12 cellular contexts compared by ENCODE assay signal in genomic region chr6:81865712-81866111, GRCh38.
A peak's percentile ranks its signal among the peaks of the same experiment; 100 is the strongest.
DNase-seq lines count a peak whose midpoint lies in the region; FAIRE-seq and TF ChIP-seq lines count a peak whose summit lies in the region.
"Had no signal": no experiment of that assay in that cellular context is flagged by ENCODE, and none has a peak within 500 bp of the region (broad histone marks: within the 10 kb centered on the region; RNA-seq: fewer than 3 reads in every experiment).

No MANE protein-coding gene starts in this region.

- intact Hi-C loops in dendritic cell treated with granulocyte-macrophage colony-stimulating factor and Interleukin-4, amounts not matched to agents 40 ng/mL and 50 ng/mL, for 4 days (cut with micrococcal nuclease) = no loop called here
- intact Hi-C loops in ascending aorta (cut with DNase I) (no loop called here), kidney (cut with DNase I) (no loop called here)

- no peak overlapping the region for H3K14ac ChIP-seq in mesenchymal stem cell (ENCODE audit: low read length in 2 of 2)

- peak overlapping the region; percentile 54 for H2BK120ac ChIP-seq in mesenchymal stem cell (ENCODE audit: low read depth, low read length)

- H3K4me3 ChIP-seq in mesenchymal stem cell (ENCODE audit: insufficient read depth in 1 of 2, low read depth in 1 of 2, low read length in 2 of 2) (no peak overlapping the region), Karpas-422 (ENCODE audit: low read length) (no peak overlapping the region), ascending aorta (no peak overlapping the region), kidney (ENCODE audit: low read length in 2 of 2) (no peak overlapping the region)
- H3K4me3 ChIP-seq: right lobe of liver had no signal

- peak overlapping the region; percentile 44 to 73 for H3K18ac ChIP-seq in mesenchymal stem cell (ENCODE audit: low read depth in 1 of 2, low read length in 2 of 2)

- peak overlapping the region; percentile 90 for H4K8ac ChIP-seq in mesenchymal stem cell (ENCODE audit: low read length)

- H3K9ac ChIP-seq in mesenchymal stem cell (ENCODE audit: low read length) (peak overlapping the region; percentile 76), Karpas-422 (ENCODE audit: low read length) (no peak overlapping the region), kidney (ENCODE audit: low read length in 2 of 2) (no peak overlapping the region)

- peaks cover 3% of the 10 kb centered on the region for H3K4me1 ChIP-seq in mesenchymal stem cell (ENCODE audit: control insufficient read depth, insufficient read depth, low read depth, low read length)
- H3K4me1 ChIP-seq in Karpas-422 (ENCODE audit: low read length) = no peaks in the 10 kb centered on the region
- H3K4me1 ChIP-seq in ascending aorta = peaks cover 0 to 30% of the 10 kb centered on the region in 2 donors
- H3K4me1 ChIP-seq in kidney (ENCODE audit: control insufficient read depth in 1 of 2, insufficient read depth in 1 of 2, low read depth in 1 of 2, low read length in 2 of 2) = no peaks in the 10 kb centered on the region
- H3K4me1 ChIP-seq: right lobe of liver had no signal

- H2AFZ ChIP-seq in mesenchymal stem cell (ENCODE audit: low read depth, low read length) (no peak overlapping the region), Karpas-422 (ENCODE audit: low read length) (no peak overlapping the region)

- 0% methylated on average over 2 of the region's 3 CpGs for WGBS in mesenchymal stem cell

- H3K36me3 ChIP-seq in mesenchymal stem cell (ENCODE audit: control insufficient read depth in 1 of 2, insufficient read depth in 2 of 2, low read depth in 1 of 2, low read length in 2 of 2) (no peaks in the 10 kb centered on the region), Karpas-422 (ENCODE audit: insufficient read depth, low read length) (no peaks in the 10 kb centered on the region), ascending aorta (no peaks in the 10 kb centered on the region), kidney (ENCODE audit: control insufficient read depth in 1 of 2, insufficient read depth in 2 of 2, low read length in 2 of 2) (no peaks in the 10 kb centered on the region)
- H3K36me3 ChIP-seq: right lobe of liver had no signal

- H3K9me2 ChIP-seq in Karpas-422 (replicated peaks; ENCODE audit: insufficient read depth, low read length) = no peaks in the 10 kb centered on the region

- no peak overlapping the region for H3K4me3 Mint-ChIP-seq in dendritic cell treated with granulocyte-macrophage colony-stimulating factor and Interleukin-4, amounts not matched to agents 40 ng/mL and 50 ng/mL, for 4 days

- no peak overlapping the region for H2AK5ac ChIP-seq in mesenchymal stem cell (ENCODE audit: low read length, severe bottlenecking)

- H3K79me2 ChIP-seq in Karpas-422 (ENCODE audit: low read length) = no peaks in the 10 kb centered on the region

- no peak overlapping the region for H2BK15ac ChIP-seq in mesenchymal stem cell (ENCODE audit: low read depth, poor library complexity, severe bottlenecking)

- no peaks in the 10 kb centered on the region for H3K36me3 Mint-ChIP-seq in dendritic cell treated with granulocyte-macrophage colony-stimulating factor and Interleukin-4, amounts not matched to agents 40 ng/mL and 50 ng/mL, for 4 days (ENCODE audit: low read depth)

- no peaks in the 10 kb centered on the region for H3K4me1 Mint-ChIP-seq in dendritic cell treated with granulocyte-macrophage colony-stimulating factor and Interleukin-4, amounts not matched to agents 40 ng/mL and 50 ng/mL, for 4 days (ENCODE audit: low read depth)

- no peak for FAIRE-seq in kidney (lab: Jason Lieb, UNC)
- FAIRE-seq: D721Med had no signal

- no peaks in the 10 kb centered on the region for H4K20me1 ChIP-seq in Karpas-422 (ENCODE audit: insufficient read depth, low read depth, low read length)

- DNase-seq in Ammon's horn (ENCODE audit: low spot score) = peak; percentile 24
- DNase-seq in M059J (ENCODE audit: low read depth) = peak; percentile 89
- peak; percentile 88 for DNase-seq in mesenchymal stem cell
- DNase-seq in Karpas-422 = no peak
- no peak for DNase-seq in ascending aorta (ENCODE audit: low spot score in 2 of 2)
- DNase-seq in retina = no peak
- DNase-seq in kidney = no peak
- DNase-seq: activated gamma-delta T cell treated with Interleukin-2 at 50 U/mL for 16 hours, NCI-H1417 treated with DMSO at 0.1 percent for 48 hours, right lobe of liver had no signal

- H3K4ac ChIP-seq in mesenchymal stem cell (ENCODE audit: low read depth in 1 of 2, low read length in 2 of 2) = peak overlapping the region; percentile 58 to 75

- TF ChIP-seq CTCF in ascending aorta (IDR thresholded peaks at IDR 0.05) (no peak), kidney (IDR thresholded peaks at IDR 0.05; ENCODE audit: borderline replicate concordance, extremely low read depth, insufficient read depth) (no peak)

- no peaks in the 10 kb centered on the region for H3K79me1 ChIP-seq in mesenchymal stem cell (replicated peaks; ENCODE audit: low read length, poor library complexity, severe bottlenecking)

- H4K91ac ChIP-seq in mesenchymal stem cell (ENCODE audit: low read length) = peak overlapping the region; percentile 43

- H3K4me2 ChIP-seq in mesenchymal stem cell (ENCODE audit: low read length, poor library complexity, severe bottlenecking) (no peak overlapping the region), Karpas-422 (ENCODE audit: low read depth, low read length, poor library complexity, severe bottlenecking) (no peak overlapping the region)

- H2BK12ac ChIP-seq in mesenchymal stem cell (ENCODE audit: low read length in 2 of 2) = peak overlapping the region; percentile 61 to 90

- no peak overlapping the region for H3K23ac ChIP-seq in mesenchymal stem cell (ENCODE audit: low read length in 2 of 2)

- no peak overlapping the region for H3K27ac ChIP-seq in mesenchymal stem cell (ENCODE audit: low read length, poor library complexity, severe bottlenecking)
- no peak overlapping the region for H3K27ac ChIP-seq in Karpas-422 (ENCODE audit: low read length)
- H3K27ac ChIP-seq in ascending aorta = no peak overlapping the region
- H3K27ac ChIP-seq in kidney (ENCODE audit: low read depth in 2 of 2, low read length in 2 of 2) = no peak overlapping the region
- H3K27ac ChIP-seq: right lobe of liver had no signal

- no peak overlapping the region for H2BK5ac ChIP-seq in mesenchymal stem cell (ENCODE audit: low read depth, low read length, poor library complexity, severe bottlenecking)

- H3K27me3 Mint-ChIP-seq in dendritic cell treated with granulocyte-macrophage colony-stimulating factor and Interleukin-4, amounts not matched to agents 40 ng/mL and 50 ng/mL, for 4 days = no peaks in the 10 kb centered on the region

- H3K27me3 ChIP-seq in mesenchymal stem cell (ENCODE audit: control insufficient read depth in 1 of 2, insufficient read depth in 1 of 2, low read length in 2 of 2) = no peaks in the 10 kb centered on the region
- no peaks in the 10 kb centered on the region for H3K27me3 ChIP-seq in Karpas-422 (ENCODE audit: low read length)
- no peaks in the 10 kb centered on the region for H3K27me3 ChIP-seq in ascending aorta
- H3K27me3 ChIP-seq: right lobe of liver had no signal

- peaks cover 1% of the 10 kb centered on the region for H3K9me3 Mint-ChIP-seq in dendritic cell treated with granulocyte-macrophage colony-stimulating factor and Interleukin-4, amounts not matched to agents 40 ng/mL and 50 ng/mL, for 4 days

- no peaks in the 10 kb centered on the region for H3K9me3 ChIP-seq in mesenchymal stem cell (ENCODE audit: control insufficient read depth, low read length)
- H3K9me3 ChIP-seq in Karpas-422 (ENCODE audit: low read length) = no peaks in the 10 kb centered on the region
- no peaks in the 10 kb centered on the region for H3K9me3 ChIP-seq in ascending aorta
- no peaks in the 10 kb centered on the region for H3K9me3 ChIP-seq in kidney (ENCODE audit: control insufficient read depth in 1 of 2, low read length in 2 of 2)
- H3K9me3 ChIP-seq: right lobe of liver had no signal

- H3K27ac Mint-ChIP-seq in dendritic cell treated with granulocyte-macrophage colony-stimulating factor and Interleukin-4, amounts not matched to agents 40 ng/mL and 50 ng/mL, for 4 days = peak overlapping the region; percentile 7

Comparison
In these comparisons a context has a peak if more than half of its experiments do, and no peak if none do; other contexts are left out.
1. DNase-seq: peak in Ammon's horn (single experiment), M059J (single experiment) and mesenchymal stem cell (single experiment); none in Karpas-422 (single experiment), ascending aorta (0 of 2), retina (single experiment) and kidney (single experiment).